Comparison of ENCODE assay signal across 9 cellular contexts in the genomic region with DNA sequence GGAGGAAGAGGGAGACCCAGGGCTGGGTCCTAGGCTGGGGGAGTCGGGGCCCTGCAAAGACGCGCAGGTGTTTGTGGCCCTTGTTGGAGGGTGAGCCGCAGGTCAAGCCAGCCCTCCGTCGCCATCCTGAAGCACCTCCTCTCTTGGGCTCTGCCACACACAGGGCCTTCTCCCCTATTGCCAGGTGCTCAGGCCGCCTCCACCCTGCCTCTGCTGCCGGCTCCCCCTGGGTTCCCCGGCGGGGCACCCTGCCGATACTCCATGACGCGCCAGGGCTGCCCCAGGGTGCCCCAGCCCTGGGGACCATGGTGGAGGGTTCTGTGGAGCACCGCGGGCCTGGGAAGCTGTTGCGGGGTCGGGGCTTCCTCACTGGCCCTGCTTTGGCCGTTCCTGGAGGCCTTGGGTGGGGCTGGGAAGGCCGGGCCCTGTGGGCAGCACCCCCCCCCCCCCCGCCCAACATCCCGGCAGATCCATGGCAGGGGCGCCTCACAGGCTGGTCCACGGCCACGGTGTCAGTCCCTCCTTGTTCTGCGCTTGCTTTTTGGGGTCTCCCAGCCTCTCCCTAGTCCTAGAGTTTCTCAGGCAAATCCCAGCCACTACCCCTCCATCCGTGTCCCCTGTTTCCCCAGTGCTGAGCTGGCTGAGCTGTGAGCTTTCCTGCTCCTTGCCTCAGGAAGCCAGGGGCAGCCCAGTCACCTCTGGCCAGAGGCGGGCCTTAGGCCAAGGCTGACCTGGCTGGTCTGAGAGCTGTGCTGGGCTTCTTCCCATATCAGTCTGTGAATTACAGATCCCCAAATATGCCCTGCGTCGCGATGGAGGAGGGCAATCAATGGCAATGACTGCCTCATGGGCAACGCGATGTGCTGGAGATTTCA. TPM values are rescaled to one million over a fixed set of nuclear protein-coding genes. Genes with fewer than 3 reads are reported as not detected.
A peak's percentile ranks its signal among the peaks of the same experiment; 100 is the strongest.
DNase-seq lines count a peak whose midpoint lies in the region; ATAC-seq and TF ChIP-seq lines count a peak whose summit lies in the region.
"Had no signal": no experiment of that assay in that cellular context is flagged by ENCODE, and none has a peak within 500 bp of the region (broad histone marks: within the 10 kb centered on the region; RNA-seq: fewer than 3 reads in every experiment).

No MANE protein-coding gene starts in this region.

- no peak for ATAC-seq in naive thymus-derived CD4-positive, alpha-beta T cell
- ATAC-seq in GM19328 (IDR thresholded peaks at IDR 0.05; ENCODE audit: unreplicated experiment), result no peak
- no peak for ATAC-seq in HG02973 (IDR thresholded peaks at IDR 0.05; ENCODE audit: unreplicated experiment)

- H3K27ac ChIP-seq in BLaER1 treated with 17β-estradiol and CSF1 and Interleukin-3, amounts not matched to agents 10 nM and 100 nM, result peak overlapping the region in 5 of 11 experiments; percentile 88 to 95 (median 95); a peak in 10 of 22 replicates
- H3K27ac ChIP-seq in naive thymus-derived CD4-positive, alpha-beta T cell (ENCODE audit: low read depth, low read length), result peak overlapping the region; percentile 97
- H3K27ac ChIP-seq: colonic mucosa had no signal

- H3K27me3 ChIP-seq in BLaER1 treated with 17β-estradiol and CSF1 and Interleukin-3, amounts not matched to agents 10 nM and 100 nM, result peaks cover 9 to 24% (median 14%) of the 10 kb centered on the region in 11 experiments; a peak in 21 of 22 replicates
- no peaks in the 10 kb centered on the region for H3K27me3 ChIP-seq in naive thymus-derived CD4-positive, alpha-beta T cell (ENCODE audit: control insufficient read depth in 2 of 2, insufficient read depth in 2 of 2, low read length in 2 of 2)

- no peaks in the 10 kb centered on the region for H3K9me3 Mint-ChIP-seq in HFFc6
- no peaks in the 10 kb centered on the region for H3K9me3 Mint-ChIP-seq in dendritic cell treated with granulocyte-macrophage colony-stimulating factor and Interleukin-4, amounts not matched to agents 40 ng/mL and 50 ng/mL, for 4 days
- H3K9me3 Mint-ChIP-seq in naive thymus-derived CD4-positive, alpha-beta T cell, result peaks cover 0 to 4% (median 0%) of the 10 kb centered on the region in 11 donors

- H3K4me2 ChIP-seq in BLaER1 treated with 17β-estradiol and CSF1 and Interleukin-3, amounts not matched to agents 10 nM and 100 nM, result peak overlapping the region in 10 of 11 experiments; percentile 12 to 99 (median 98); a peak in 15 of 22 replicates

- DNase-seq in HFFc6 (no peak), HEK293T (ENCODE audit: extremely low spot score) (no peak), GM19240 (ENCODE audit: insufficient read length, low spot score) (no peak)
- DNase-seq in naive thymus-derived CD4-positive, alpha-beta T cell, result peak in 1 of 9 donors; percentile 6
- DNase-seq: colonic mucosa had no signal

- H3K4me3 ChIP-seq in BLaER1 treated with 17β-estradiol and CSF1 and Interleukin-3, amounts not matched to agents 10 nM and 100 nM, result no peak overlapping the region
- no peak overlapping the region for H3K4me3 ChIP-seq in naive thymus-derived CD4-positive, alpha-beta T cell (ENCODE audit: low read length)

- peaks cover 0 to 11% (median 4%) of the 10 kb centered on the region in 11 experiments; a peak in 5 of 22 replicates for H4K20me1 ChIP-seq in BLaER1 treated with 17β-estradiol and CSF1 and Interleukin-3, amounts not matched to agents 10 nM and 100 nM

- H3K27ac Mint-ChIP-seq in HFFc6, result no peak overlapping the region
- H3K27ac Mint-ChIP-seq in dendritic cell treated with granulocyte-macrophage colony-stimulating factor and Interleukin-4, amounts not matched to agents 40 ng/mL and 50 ng/mL, for 4 days, result peak overlapping the region; percentile 45
- H3K27ac Mint-ChIP-seq in naive thymus-derived CD4-positive, alpha-beta T cell, result peak overlapping the region; percentile 86 to 98 (median 95)

- POLR2A ChIA-PET in naive thymus-derived CD4-positive, alpha-beta T cell (lab: Charles Lee), result interaction anchor here (0.7 to 3.7 kb wide), 6 partner anchors 11 to 130 kb away, joined by 3 to 32 read pairs (median 3); a partner anchor contains a TSS
- POLR2A ChIA-PET in HEK293T (lab: Yijun Ruan, JAX), result no interaction called here

- H3K9me3 ChIP-seq in BLaER1 treated with 17β-estradiol and CSF1 and Interleukin-3, amounts not matched to agents 10 nM and 100 nM (replicated peaks in 1 of 11), result peaks cover 0 to 3% (median 0%) of the 10 kb centered on the region in 11 experiments; a peak in 1 of 22 replicates
- H3K9me3 ChIP-seq in naive thymus-derived CD4-positive, alpha-beta T cell (ENCODE audit: control insufficient read depth in 2 of 3, low read length in 3 of 3), result no peaks in the 10 kb centered on the region
- H3K9me3 ChIP-seq: colonic mucosa had no signal

- H3K4me1 ChIP-seq in BLaER1 treated with 17β-estradiol and CSF1 and Interleukin-3, amounts not matched to agents 10 nM and 100 nM, result peaks cover 59 to 77% (median 67%) of the 10 kb centered on the region in 10 experiments
- peaks cover 34 to 43% of the 10 kb centered on the region in 2 donors for H3K4me1 ChIP-seq in naive thymus-derived CD4-positive, alpha-beta T cell (ENCODE audit: control insufficient read depth in 2 of 2, insufficient read depth in 2 of 2, low read length in 2 of 2)
- H3K4me1 ChIP-seq: colonic mucosa had no signal

- H3K36me3 ChIP-seq in BLaER1 treated with 17β-estradiol and CSF1 and Interleukin-3, amounts not matched to agents 10 nM and 100 nM, result no peaks in the 10 kb centered on the region
- H3K36me3 ChIP-seq in naive thymus-derived CD4-positive, alpha-beta T cell (ENCODE audit: control insufficient read depth in 2 of 3, insufficient read depth in 3 of 3, low read length in 3 of 3), result no peaks in the 10 kb centered on the region
- H3K36me3 ChIP-seq: colonic mucosa had no signal

- H3K9ac ChIP-seq in BLaER1 treated with 17β-estradiol and CSF1 and Interleukin-3, amounts not matched to agents 10 nM and 100 nM, result peak overlapping the region in 2 of 11 experiments; percentile 71 to 84; a peak in 5 of 22 replicates

- 0 out of 2 replicates have a peak overlapping the region, but pooled peaks have one; percentile 26 for H3K4me3 Mint-ChIP-seq in HFFc6
- H3K4me3 Mint-ChIP-seq in dendritic cell treated with granulocyte-macrophage colony-stimulating factor and Interleukin-4, amounts not matched to agents 40 ng/mL and 50 ng/mL, for 4 days, result peak overlapping the region; percentile 63
- H3K4me3 Mint-ChIP-seq in naive thymus-derived CD4-positive, alpha-beta T cell, result peak overlapping the region; percentile 85 to 97 (median 94)

- intact Hi-C loops in dendritic cell treated with granulocyte-macrophage colony-stimulating factor and Interleukin-4, amounts not matched to agents 40 ng/mL and 50 ng/mL, for 4 days (cut with micrococcal nuclease), result no loop called here
- intact Hi-C loops in naive thymus-derived CD4-positive, alpha-beta T cell (cut with micrococcal nuclease), result loop anchor here in 1 of 2 donors (1.0 to 5.0 kb wide), 2 partner anchors 9 to 37 kb away; no protein-coding TSS in a partner anchor

- H3K36me3 Mint-ChIP-seq in HFFc6 (ENCODE audit: low read depth), result no peaks in the 10 kb centered on the region
- no peaks in the 10 kb centered on the region for H3K36me3 Mint-ChIP-seq in dendritic cell treated with granulocyte-macrophage colony-stimulating factor and Interleukin-4, amounts not matched to agents 40 ng/mL and 50 ng/mL, for 4 days (ENCODE audit: low read depth)
- H3K36me3 Mint-ChIP-seq in naive thymus-derived CD4-positive, alpha-beta T cell, result no peaks in the 10 kb centered on the region

- peaks cover 4% of the 10 kb centered on the region for H3K27me3 Mint-ChIP-seq in HFFc6 (ENCODE audit: insufficient read depth)
- H3K27me3 Mint-ChIP-seq in dendritic cell treated with granulocyte-macrophage colony-stimulating factor and Interleukin-4, amounts not matched to agents 40 ng/mL and 50 ng/mL, for 4 days, result peaks cover 35% of the 10 kb centered on the region
- H3K27me3 Mint-ChIP-seq in naive thymus-derived CD4-positive, alpha-beta T cell, result peaks cover 0 to 5% (median 0%) of the 10 kb centered on the region in 5 donors

- CTCF ChIA-PET in naive thymus-derived CD4-positive, alpha-beta T cell (lab: Charles Lee), result interaction anchor here (1.0 to 3.4 kb wide), 5 partner anchors 10 to 334 kb away, joined by 3 to 15 read pairs (median 5); no protein-coding TSS in a partner anchor
- CTCF ChIA-PET in HEK293T (lab: Yijun Ruan, JAX), result interaction anchor here (1.2 kb wide), 1 partner anchor 82 kb away, joined by 4 read pairs; no protein-coding TSS in a partner anchor

- no peak for TF ChIP-seq CTCF in HFFc6 (IDR thresholded peaks at IDR 0.05)

- H3K4me1 Mint-ChIP-seq in HFFc6 (ENCODE audit: low read depth), result peaks cover 14% of the 10 kb centered on the region; the same call in 1 of the 2 replicates
- H3K4me1 Mint-ChIP-seq in dendritic cell treated with granulocyte-macrophage colony-stimulating factor and Interleukin-4, amounts not matched to agents 40 ng/mL and 50 ng/mL, for 4 days (ENCODE audit: low read depth), result peaks cover 72% of the 10 kb centered on the region
- peaks cover 43 to 55% (median 51%) of the 10 kb centered on the region in 7 donors for H3K4me1 Mint-ChIP-seq in naive thymus-derived CD4-positive, alpha-beta T cell

TF ChIP-seq in HEK293T, 16 proteins besides CTCF, POLR2A, EP300 and RAD21:
- TF ChIP-seq SP1 (IDR thresholded peaks at IDR 0.05), result no peak
- no peak for TF ChIP-seq FOXM1 (IDR thresholded peaks at IDR 0.05; ENCODE audit: borderline replicate concordance)
- TF ChIP-seq L3MBTL2 (conservative IDR thresholded peaks at IDR 0.05), result no peak
- no peak for TF ChIP-seq FOXK2 (IDR thresholded peaks at IDR 0.05)
- no peak for TF ChIP-seq ZNF384 (IDR thresholded peaks at IDR 0.05)
TF ChIP-seq in HEK293T: peak in this region for 0.

RNA-seq across cellular contexts. Expression of a gene that starts 2.3 kb away (rescaled TPM):
- total RNA-seq in HFFc6 (2021; fragmentation: NEBNext Ultra II Directional; extraction: Animal tissue kit (Norgen Biotek cat#: 25700)), result 1 to 10 TPM; 1.1 to 2.9 (median 1.4) TPM
- total RNA-seq in naive thymus-derived CD4-positive, alpha-beta T cell, result 10 to 100 TPM; 22.5 to 43.7 (median 33.4) TPM
- polyA plus RNA-seq in naive thymus-derived CD4-positive, alpha-beta T cell, result 100 to 1,000 TPM in 1 of 2 donors, 10 to 100 TPM in 1; 79.5 to 127 TPM

Comparison
In these comparisons a context has a peak if more than half of its experiments do, and no peak if none do; other contexts are left out.
1. H3K4me3 Mint-ChIP-seq: peak in every context shown above with its lines; median percentile 94 in naive thymus-derived CD4-positive, alpha-beta T cell; 63 in dendritic cell treated with granulocyte-macrophage colony-stimulating factor and Interleukin-4, amounts not matched to agents 40 ng/mL and 50 ng/mL, for 4 days; 26 in HFFc6.
2. RNA of a gene that starts 2.3 kb away (total RNA-seq): 22.5 to 43.7 TPM in naive thymus-derived CD4-positive, alpha-beta T cell; 1.1 to 2.9 TPM in HFFc6; every median in the first group is over 4 times any median in the second.